Comparison of ENCODE assay signal across 8 cellular contexts in genomic region chr6:26420607-26421235, GRCh38. TPM values are rescaled to one million over a fixed set of nuclear protein-coding genes. Genes with fewer than 3 reads are reported as not detected.
DNase-seq lines count a peak whose midpoint lies in the region; ATAC-seq and TF ChIP-seq lines count a peak whose summit lies in the region.

No MANE protein-coding gene starts in this region.

- no peaks in the 10 kb centered on the region for H3K27me3 ChIP-seq in AG04450 (ENCODE audit: control insufficient read depth, insufficient read depth, low read length)
- no peaks in the 10 kb centered on the region for H3K27me3 ChIP-seq in KMS-11 (ENCODE audit: insufficient read depth, low read depth)
- H3K27me3 ChIP-seq in left ventricle myocardium inferior (ENCODE audit: low read depth) = no peaks in the 10 kb centered on the region
- H3K27me3 ChIP-seq in psoas muscle (ENCODE audit: insufficient read depth in 3 of 3, low read length in 2 of 3) = no peaks in the 10 kb centered on the region

- peak; percentile 48 for TF ChIP-seq CTCF in AG04450 (IDR thresholded peaks at IDR 0.05; ENCODE audit: low read depth, low read length)
- TF ChIP-seq CTCF in GM10266 (IDR thresholded peaks at IDR 0.05; ENCODE audit: control insufficient read depth, insufficient read depth, low read depth, missing control alignments) = peak; percentile 53
- TF ChIP-seq CTCF in KMS-11 (conservative IDR thresholded peaks at IDR 0.05; ENCODE audit: low read depth, low read length) = peak; percentile 52; the same call in 1 of the 2 replicates
- peak; percentile 46 for TF ChIP-seq CTCF in left ventricle myocardium inferior (IDR thresholded peaks at IDR 0.05; ENCODE audit: borderline replicate concordance)
- no peak for TF ChIP-seq CTCF in psoas muscle (IDR thresholded peaks at IDR 0.05)

- H3K27me3 Mint-ChIP-seq in activated naive CD4-positive, alpha-beta T cell treated with anti-CD3 and anti-CD28 coated beads, Interleukin-2, amount 10 ng/mL, durations not matched to agents 7 days and 5 days = no peaks in the 10 kb centered on the region

- H2AFZ ChIP-seq in KMS-11 (ENCODE audit: low read depth) = peak overlapping the region; percentile 94

- no peak for DNase-seq in AG04450 (ENCODE audit: low read depth, low spot score)
- no peak for DNase-seq in GM10266 (ENCODE audit: extremely low spot score)
- peak; percentile 35 for DNase-seq in activated naive CD4-positive, alpha-beta T cell treated with anti-CD3 and anti-CD28 coated beads, Interleukin-2, amount 10 ng/mL, durations not matched to agents 7 days and 5 days
- no peak for DNase-seq in left ventricle myocardium inferior
- DNase-seq in psoas muscle = no peak
- DNase-seq in DMS79 treated with DMSO at 0.1 percent for 48 hours (lab: John Stamatoyannopoulos, UW) = no peak

- CTCF ChIA-PET in AG04450 (lab: Charles Lee) = interaction anchor here (2.3 kb wide), 1 partner anchor 79 kb away, joined by 11 read pairs; no protein-coding TSS in a partner anchor
- CTCF ChIA-PET in activated naive CD4-positive, alpha-beta T cell treated with anti-CD3 and anti-CD28 coated beads, Interleukin-2, amount 10 ng/mL, durations not matched to agents 7 days and 5 days (lab: Charles Lee) = no interaction called here

- no peak overlapping the region for H3K9ac ChIP-seq in KMS-11

- H3K9me3 Mint-ChIP-seq in activated naive CD4-positive, alpha-beta T cell treated with anti-CD3 and anti-CD28 coated beads, Interleukin-2, amount 10 ng/mL, durations not matched to agents 7 days and 5 days = peaks cover 32% of the 10 kb centered on the region

- intact Hi-C loops in left ventricle myocardium inferior (cut with micrococcal nuclease) (no loop called here), psoas muscle (cut with DNase I) (loop anchor here in 1 of 2 donors (5.0 kb wide), 1 partner anchor 37 kb away; the partner anchor contains the start of gene BTN2A1)

- peak overlapping the region; percentile 23 for H3K4me3 ChIP-seq in AG04450 (ENCODE audit: low read depth, low read length)
- H3K4me3 ChIP-seq in KMS-11 (IDR thresholded peaks at IDR 0.05; ENCODE audit: insufficient read depth, low read depth, low read length) = peak overlapping the region; percentile 64
- peak overlapping the region; percentile 90 for H3K4me3 ChIP-seq in left ventricle myocardium inferior
- peak overlapping the region; percentile 96 for H3K4me3 ChIP-seq in psoas muscle

- no peaks in the 10 kb centered on the region for H3K79me2 ChIP-seq in KMS-11 (ENCODE audit: insufficient read depth, low read depth)

- H3K4me1 Mint-ChIP-seq in activated naive CD4-positive, alpha-beta T cell treated with anti-CD3 and anti-CD28 coated beads, Interleukin-2, amount 10 ng/mL, durations not matched to agents 7 days and 5 days = peaks cover 6% of the 10 kb centered on the region

- H3K4me1 ChIP-seq in KMS-11 (ENCODE audit: low read depth, poor library complexity, severe bottlenecking) (peaks cover 18% of the 10 kb centered on the region), left ventricle myocardium inferior (peaks cover 44% of the 10 kb centered on the region), psoas muscle (peaks cover 13% of the 10 kb centered on the region)

- H4K20me1 ChIP-seq in KMS-11 (ENCODE audit: insufficient read depth) = no peaks in the 10 kb centered on the region

- H3K9me3 ChIP-seq in AG04450 (ENCODE audit: control insufficient read depth, insufficient read depth, low read length) (peaks cover 7% of the 10 kb centered on the region), left ventricle myocardium inferior (replicated peaks) (no peaks in the 10 kb centered on the region), psoas muscle (no peaks in the 10 kb centered on the region)

- no peaks in the 10 kb centered on the region for H3K36me3 ChIP-seq in KMS-11 (ENCODE audit: insufficient read depth)
- H3K36me3 ChIP-seq in left ventricle myocardium inferior = peaks cover 9% of the 10 kb centered on the region
- no peaks in the 10 kb centered on the region for H3K36me3 ChIP-seq in psoas muscle (ENCODE audit: insufficient read depth in 1 of 2, low read depth in 1 of 2)

- WGBS in psoas muscle, 3 donors = 11 to 30% (median 17%) methylated on average over 5 to 6 of the region's 6 CpGs

- peaks cover 18% of the 10 kb centered on the region for H3K36me3 Mint-ChIP-seq in activated naive CD4-positive, alpha-beta T cell treated with anti-CD3 and anti-CD28 coated beads, Interleukin-2, amount 10 ng/mL, durations not matched to agents 7 days and 5 days

- POLR2A ChIA-PET in AG04450 (lab: Yijun Ruan, JAX) = interaction anchor here (0.6 kb wide), 1 partner anchor 41 kb away, joined by 3 read pairs; no protein-coding TSS in a partner anchor

- no peak overlapping the region for H3K4me3 Mint-ChIP-seq in activated naive CD4-positive, alpha-beta T cell treated with anti-CD3 and anti-CD28 coated beads, Interleukin-2, amount 10 ng/mL, durations not matched to agents 7 days and 5 days

- H3K27ac Mint-ChIP-seq in activated naive CD4-positive, alpha-beta T cell treated with anti-CD3 and anti-CD28 coated beads, Interleukin-2, amount 10 ng/mL, durations not matched to agents 7 days and 5 days = no peak overlapping the region

- peak overlapping the region; percentile 74 for H3K27ac ChIP-seq in AG04450 (ENCODE audit: low read depth, low read length)
- no peak overlapping the region for H3K27ac ChIP-seq in KMS-11
- peak overlapping the region; percentile 92 for H3K27ac ChIP-seq in left ventricle myocardium inferior (replicated peaks)
- peak overlapping the region; percentile 83 for H3K27ac ChIP-seq in psoas muscle

- H3K4me2 ChIP-seq in KMS-11 = peak overlapping the region; percentile 77

- ATAC-seq in psoas muscle = peak; percentile 16 to 57 (median 26)
- ATAC-seq in HG02623 (IDR thresholded peaks at IDR 0.05; ENCODE audit: unreplicated experiment) = no peak

RNA-seq across cellular contexts. Expression of gene BTN3A1, which starts 18.6 kb away (rescaled TPM):
- 32.3 and 32.7 TPM in 2 replicates for polyA plus RNA-seq in AG04450 (2011; rRNA removed)
- 40.9 and 57.1 TPM in 2 replicates for polyA minus RNA-seq in AG04450 (2011; rRNA and poly(A)+ RNA removed)
- 9.7 TPM for total RNA-seq in left ventricle myocardium inferior
- total RNA-seq in psoas muscle = 1 to 10 TPM; 1.8 to 9.3 (median 3.2) TPM
- polyA plus RNA-seq in psoas muscle = 1 to 10 TPM; 2.4 to 6.2 (median 3.3) TPM

RNA-seq across cellular contexts. Expression of gene BTN3A3, which starts 19.6 kb away (rescaled TPM):
- polyA plus RNA-seq in AG04450 (2011; rRNA removed) (40.5 and 45.6 TPM in 2 replicates), psoas muscle (1 to 10 TPM; 2.7 to 4.2 (median 3.7) TPM)
- 44.7 and 46.6 TPM in 2 replicates for polyA minus RNA-seq in AG04450 (2011; rRNA and poly(A)+ RNA removed)
- total RNA-seq in left ventricle myocardium inferior (8.3 TPM), psoas muscle (1 to 10 TPM; 2.2 to 7.1 (median 2.7) TPM)

RNA-seq across cellular contexts. Expression of gene BTN2A1, which starts 37.0 kb away (rescaled TPM):
- polyA plus RNA-seq in AG04450 (2011; rRNA removed) = 29.5 TPM in 2 replicates
- 25.0 and 28.4 TPM in 2 replicates for polyA minus RNA-seq in AG04450 (2011; rRNA and poly(A)+ RNA removed)
- total RNA-seq in left ventricle myocardium inferior = 16.0 TPM
- total RNA-seq in psoas muscle = 10 to 100 TPM in 1 of 4 donors, 1 to 10 TPM in 3; 7.2 to 11.4 (median 8.4) TPM
- 10 to 100 TPM in 2 of 3 donors, 1 to 10 TPM in 1; 5.4 to 14.9 (median 13.2) TPM for polyA plus RNA-seq in psoas muscle

RNA-seq across cellular contexts. Expression of gene BTN2A2, which starts 37.8 kb away (rescaled TPM):
- 14.0 and 15.5 TPM in 2 replicates for polyA plus RNA-seq in AG04450 (2011; rRNA removed)
- 30.0 and 35.8 TPM in 2 replicates for polyA minus RNA-seq in AG04450 (2011; rRNA and poly(A)+ RNA removed)
- total RNA-seq in left ventricle myocardium inferior = 4.2 TPM
- 1 to 10 TPM; 1.5 to 4.9 (median 2.0) TPM for total RNA-seq in psoas muscle
- polyA plus RNA-seq in psoas muscle = 1 to 10 TPM; 1.2 to 2.1 (median 1.4) TPM

RNA-seq across cellular contexts. Expression of gene BTN3A2, which starts 55.7 kb away (rescaled TPM):
- polyA plus RNA-seq in AG04450 (2011; rRNA removed) (41.2 TPM in 2 replicates), psoas muscle (1 to 10 TPM; 5.3 to 9.6 (median 7.1) TPM)
- 25.8 and 27.3 TPM in 2 replicates for polyA minus RNA-seq in AG04450 (2011; rRNA and poly(A)+ RNA removed)
- total RNA-seq in left ventricle myocardium inferior (13.1 TPM), psoas muscle (10 to 100 TPM in 1 of 4 donors, 1 to 10 TPM in 3; 3.2 to 11.4 (median 6.3) TPM)

Comparison
In these comparisons a context has a peak if more than half of its experiments do, and no peak if none do; other contexts are left out.
1. H3K4me3 ChIP-seq: peak in every context shown above with its lines; median percentile 96 in psoas muscle; 90 in left ventricle myocardium inferior; 64 in KMS-11; 23 in AG04450.